In the genomic region with DNA sequence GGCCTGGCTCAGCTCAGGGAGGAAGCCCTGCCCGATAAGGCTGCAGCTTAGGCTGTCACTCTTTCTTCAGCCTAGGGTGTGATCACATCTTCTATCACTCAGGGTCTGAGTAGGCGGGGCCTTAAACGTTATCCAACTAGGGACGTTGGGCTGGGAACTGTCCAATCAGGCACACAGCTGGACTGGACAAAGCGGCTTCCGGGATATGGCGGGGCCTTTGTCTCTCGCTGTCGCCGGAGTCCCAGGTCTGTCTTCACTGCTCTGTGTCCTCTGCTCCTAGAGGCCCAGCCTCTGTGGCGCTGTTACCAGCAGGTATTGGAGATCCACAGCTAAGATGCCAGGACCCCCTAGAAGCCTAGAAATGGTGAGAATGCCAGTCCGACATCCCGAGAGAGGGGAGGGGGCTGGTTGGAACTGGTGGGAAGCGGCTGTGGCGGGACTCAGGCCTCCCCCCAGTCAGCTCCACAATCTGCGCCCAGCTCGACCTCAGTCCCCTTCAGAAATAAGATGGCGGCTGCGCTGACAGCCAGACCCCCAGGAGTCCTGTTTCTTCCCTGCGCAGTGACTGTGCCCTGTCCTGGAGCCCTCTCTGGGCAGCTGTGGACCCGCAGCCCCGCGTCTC, we compare ENCODE assay signal across 1 cellular context.
A peak's percentile ranks its signal among the peaks of the same experiment; 100 is the strongest.
TF ChIP-seq lines count a peak whose summit lies in the region.

A gene (plus strand): TSS at position 214 of the 622 bp plus-strand sequence. CDS start 121 bp downstream, at position 335.

TF ChIP-seq in WTC11, 78 proteins besides CTCF, POLR2A, EP300 and RAD21 (continued from another document):
- TF ChIP-seq, protein P1, sequence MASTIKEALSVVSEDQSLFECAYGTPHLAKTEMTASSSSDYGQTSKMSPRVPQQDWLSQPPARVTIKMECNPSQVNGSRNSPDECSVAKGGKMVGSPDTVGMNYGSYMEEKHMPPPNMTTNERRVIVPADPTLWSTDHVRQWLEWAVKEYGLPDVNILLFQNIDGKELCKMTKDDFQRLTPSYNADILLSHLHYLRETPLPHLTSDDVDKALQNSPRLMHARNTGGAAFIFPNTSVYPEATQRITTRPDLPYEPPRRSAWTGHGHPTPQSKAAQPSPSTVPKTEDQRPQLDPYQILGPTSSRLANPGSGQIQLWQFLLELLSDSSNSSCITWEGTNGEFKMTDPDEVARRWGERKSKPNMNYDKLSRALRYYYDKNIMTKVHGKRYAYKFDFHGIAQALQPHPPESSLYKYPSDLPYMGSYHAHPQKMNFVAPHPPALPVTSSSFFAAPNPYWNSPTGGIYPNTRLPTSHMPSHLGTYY (CRISPR knock-in tag; IDR thresholded peaks at IDR 0.05): no peak
- no peak for TF ChIP-seq JUN (CRISPR knock-in tag; IDR thresholded peaks at IDR 0.05)
- TF ChIP-seq ETV6 (CRISPR knock-in tag; IDR thresholded peaks at IDR 0.05): 0 out of 2 replicates have a peak, but pooled peaks have one; percentile 35
- TF ChIP-seq, protein P2, sequence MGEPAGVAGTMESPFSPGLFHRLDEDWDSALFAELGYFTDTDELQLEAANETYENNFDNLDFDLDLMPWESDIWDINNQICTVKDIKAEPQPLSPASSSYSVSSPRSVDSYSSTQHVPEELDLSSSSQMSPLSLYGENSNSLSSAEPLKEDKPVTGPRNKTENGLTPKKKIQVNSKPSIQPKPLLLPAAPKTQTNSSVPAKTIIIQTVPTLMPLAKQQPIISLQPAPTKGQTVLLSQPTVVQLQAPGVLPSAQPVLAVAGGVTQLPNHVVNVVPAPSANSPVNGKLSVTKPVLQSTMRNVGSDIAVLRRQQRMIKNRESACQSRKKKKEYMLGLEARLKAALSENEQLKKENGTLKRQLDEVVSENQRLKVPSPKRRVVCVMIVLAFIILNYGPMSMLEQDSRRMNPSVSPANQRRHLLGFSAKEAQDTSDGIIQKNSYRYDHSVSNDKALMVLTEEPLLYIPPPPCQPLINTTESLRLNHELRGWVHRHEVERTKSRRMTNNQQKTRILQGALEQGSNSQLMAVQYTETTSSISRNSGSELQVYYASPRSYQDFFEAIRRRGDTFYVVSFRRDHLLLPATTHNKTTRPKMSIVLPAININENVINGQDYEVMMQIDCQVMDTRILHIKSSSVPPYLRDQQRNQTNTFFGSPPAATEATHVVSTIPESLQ (CRISPR knock-in tag; IDR thresholded peaks at IDR 0.05): no peak
- TF ChIP-seq, protein P3, sequence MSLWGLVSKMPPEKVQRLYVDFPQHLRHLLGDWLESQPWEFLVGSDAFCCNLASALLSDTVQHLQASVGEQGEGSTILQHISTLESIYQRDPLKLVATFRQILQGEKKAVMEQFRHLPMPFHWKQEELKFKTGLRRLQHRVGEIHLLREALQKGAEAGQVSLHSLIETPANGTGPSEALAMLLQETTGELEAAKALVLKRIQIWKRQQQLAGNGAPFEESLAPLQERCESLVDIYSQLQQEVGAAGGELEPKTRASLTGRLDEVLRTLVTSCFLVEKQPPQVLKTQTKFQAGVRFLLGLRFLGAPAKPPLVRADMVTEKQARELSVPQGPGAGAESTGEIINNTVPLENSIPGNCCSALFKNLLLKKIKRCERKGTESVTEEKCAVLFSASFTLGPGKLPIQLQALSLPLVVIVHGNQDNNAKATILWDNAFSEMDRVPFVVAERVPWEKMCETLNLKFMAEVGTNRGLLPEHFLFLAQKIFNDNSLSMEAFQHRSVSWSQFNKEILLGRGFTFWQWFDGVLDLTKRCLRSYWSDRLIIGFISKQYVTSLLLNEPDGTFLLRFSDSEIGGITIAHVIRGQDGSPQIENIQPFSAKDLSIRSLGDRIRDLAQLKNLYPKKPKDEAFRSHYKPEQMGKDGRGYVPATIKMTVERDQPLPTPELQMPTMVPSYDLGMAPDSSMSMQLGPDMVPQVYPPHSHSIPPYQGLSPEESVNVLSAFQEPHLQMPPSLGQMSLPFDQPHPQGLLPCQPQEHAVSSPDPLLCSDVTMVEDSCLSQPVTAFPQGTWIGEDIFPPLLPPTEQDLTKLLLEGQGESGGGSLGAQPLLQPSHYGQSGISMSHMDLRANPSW (CRISPR knock-in tag; conservative IDR thresholded peaks at IDR 0.05; ENCODE audit: low read depth): no peak
- no peak for TF ChIP-seq TEAD4 (CRISPR knock-in tag; IDR thresholded peaks at IDR 0.05)
- no peak for TF ChIP-seq KAT7 (CRISPR knock-in tag; IDR thresholded peaks at IDR 0.05; ENCODE audit: borderline replicate concordance)
- TF ChIP-seq ZNF317 (CRISPR knock-in tag; IDR thresholded peaks at IDR 0.05; ENCODE audit: borderline replicate concordance, low read depth): no peak
- TF ChIP-seq, protein P4, sequence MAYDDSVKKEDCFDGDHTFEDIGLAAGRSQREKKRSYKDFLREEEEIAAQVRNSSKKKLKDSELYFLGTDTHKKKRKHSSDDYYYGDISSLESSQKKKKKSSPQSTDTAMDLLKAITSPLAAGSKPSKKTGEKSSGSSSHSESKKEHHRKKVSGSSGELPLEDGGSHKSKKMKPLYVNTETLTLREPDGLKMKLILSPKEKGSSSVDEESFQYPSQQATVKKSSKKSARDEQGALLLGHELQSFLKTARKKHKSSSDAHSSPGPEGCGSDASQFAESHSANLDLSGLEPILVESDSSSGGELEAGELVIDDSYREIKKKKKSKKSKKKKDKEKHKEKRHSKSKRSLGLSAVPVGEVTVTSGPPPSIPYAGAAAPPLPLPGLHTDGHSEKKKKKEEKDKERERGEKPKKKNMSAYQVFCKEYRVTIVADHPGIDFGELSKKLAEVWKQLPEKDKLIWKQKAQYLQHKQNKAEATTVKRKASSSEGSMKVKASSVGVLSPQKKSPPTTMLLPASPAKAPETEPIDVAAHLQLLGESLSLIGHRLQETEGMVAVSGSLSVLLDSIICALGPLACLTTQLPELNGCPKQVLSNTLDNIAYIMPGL (CRISPR knock-in tag; IDR thresholded peaks at IDR 0.05): 0 out of 2 replicates have a peak, but pooled peaks have one; percentile 22
- no peak for TF ChIP-seq ZNF416 (CRISPR knock-in tag; IDR thresholded peaks at IDR 0.05)
- TF ChIP-seq CREB1 (CRISPR knock-in tag; IDR thresholded peaks at IDR 0.05): no peak
- TF ChIP-seq RORB (CRISPR knock-in tag; IDR thresholded peaks at IDR 0.05): no peak
- no peak for TF ChIP-seq NR3C1 (CRISPR knock-in tag; conservative IDR thresholded peaks at IDR 0.05; ENCODE audit: low read depth)
- TF ChIP-seq, protein P5, sequence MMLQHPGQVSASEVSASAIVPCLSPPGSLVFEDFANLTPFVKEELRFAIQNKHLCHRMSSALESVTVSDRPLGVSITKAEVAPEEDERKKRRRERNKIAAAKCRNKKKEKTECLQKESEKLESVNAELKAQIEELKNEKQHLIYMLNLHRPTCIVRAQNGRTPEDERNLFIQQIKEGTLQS (CRISPR knock-in tag; conservative IDR thresholded peaks at IDR 0.05): no peak
- 0 out of 2 replicates have a peak, but pooled peaks have one; percentile 46 for TF ChIP-seq CREM (CRISPR knock-in tag; IDR thresholded peaks at IDR 0.05)
- no peak for TF ChIP-seq TEAD1 (CRISPR knock-in tag; IDR thresholded peaks at IDR 0.05)
- peak; percentile 46 for TF ChIP-seq NFYB (CRISPR knock-in tag; conservative IDR thresholded peaks at IDR 0.05; ENCODE audit: low read depth)
- TF ChIP-seq, protein P6, sequence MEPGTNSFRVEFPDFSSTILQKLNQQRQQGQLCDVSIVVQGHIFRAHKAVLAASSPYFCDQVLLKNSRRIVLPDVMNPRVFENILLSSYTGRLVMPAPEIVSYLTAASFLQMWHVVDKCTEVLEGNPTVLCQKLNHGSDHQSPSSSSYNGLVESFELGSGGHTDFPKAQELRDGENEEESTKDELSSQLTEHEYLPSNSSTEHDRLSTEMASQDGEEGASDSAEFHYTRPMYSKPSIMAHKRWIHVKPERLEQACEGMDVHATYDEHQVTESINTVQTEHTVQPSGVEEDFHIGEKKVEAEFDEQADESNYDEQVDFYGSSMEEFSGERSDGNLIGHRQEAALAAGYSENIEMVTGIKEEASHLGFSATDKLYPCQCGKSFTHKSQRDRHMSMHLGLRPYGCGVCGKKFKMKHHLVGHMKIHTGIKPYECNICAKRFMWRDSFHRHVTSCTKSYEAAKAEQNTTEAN (CRISPR knock-in tag; IDR thresholded peaks at IDR 0.05): no peak
- TF ChIP-seq, protein P7, sequence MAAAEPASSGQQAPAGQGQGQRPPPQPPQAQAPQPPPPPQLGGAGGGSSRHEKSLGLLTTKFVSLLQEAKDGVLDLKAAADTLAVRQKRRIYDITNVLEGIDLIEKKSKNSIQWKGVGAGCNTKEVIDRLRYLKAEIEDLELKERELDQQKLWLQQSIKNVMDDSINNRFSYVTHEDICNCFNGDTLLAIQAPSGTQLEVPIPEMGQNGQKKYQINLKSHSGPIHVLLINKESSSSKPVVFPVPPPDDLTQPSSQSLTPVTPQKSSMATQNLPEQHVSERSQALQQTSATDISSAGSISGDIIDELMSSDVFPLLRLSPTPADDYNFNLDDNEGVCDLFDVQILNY (CRISPR knock-in tag; IDR thresholded peaks at IDR 0.05): no peak
- no peak for TF ChIP-seq FOXJ3 (CRISPR knock-in tag; IDR thresholded peaks at IDR 0.05; ENCODE audit: borderline replicate concordance)
TF ChIP-seq in WTC11: peak in this region for 7.
